16 cellular contexts compared by ENCODE assay signal in genomic region chr10:116683061-116683601, GRCh38. TPM values are rescaled to one million over a fixed set of nuclear protein-coding genes. Genes with fewer than 3 reads are reported as not detected.
"Had no signal": no experiment of that assay in that cellular context is flagged by ENCODE, and none has a peak within 500 bp of the region (broad histone marks: within the 10 kb centered on the region; RNA-seq: fewer than 3 reads in every experiment).

No MANE protein-coding gene starts in this region.

- H3K4me2 ChIP-seq: neural progenitor cell had no signal

- H3K9ac ChIP-seq: neural progenitor cell, parathyroid adenoma had no signal

- H3K27me3 Mint-ChIP-seq: activated CD8-positive, alpha-beta memory T cell treated with anti-CD3 and anti-CD28 coated beads, Interleukin-2, amount 10 ng/mL, durations not matched to agents 7 days and 5 days had no signal

- H3K27ac ChIP-seq: body of pancreas, cardiac muscle cell, colonic mucosa, gastrocnemius medialis, neural progenitor cell, parathyroid adenoma, thyroid gland, upper lobe of left lung had no signal

- H3K4me1 ChIP-seq: colonic mucosa, neural progenitor cell, parathyroid adenoma had no signal

- H3K4me1 Mint-ChIP-seq: activated CD8-positive, alpha-beta memory T cell treated with anti-CD3 and anti-CD28 coated beads, Interleukin-2, amount 10 ng/mL, durations not matched to agents 7 days and 5 days; memory B cell; stimulated activated memory B cell treated with anti-CD40 and anti-IgM and Interleukin-4, amounts not matched to agents 10 μg/mL and 1 μg/mL and 100 μg/mL, for 72 hours; stimulated activated naive CD8-positive, alpha-beta T cell treated with anti-CD3 and anti-CD28 coated beads, Interleukin-15, amount 100 ng/mL, for 72 hours had no signal

- H3K9me3 ChIP-seq: body of pancreas, colonic mucosa, gastrocnemius medialis, thyroid gland, upper lobe of left lung had no signal

- H3K27me3 ChIP-seq: body of pancreas, cardiac muscle cell, colonic mucosa, gastrocnemius medialis, neural progenitor cell, thyroid gland, upper lobe of left lung had no signal

- H2AFZ ChIP-seq: neural progenitor cell had no signal

- H3K27ac Mint-ChIP-seq: activated CD8-positive, alpha-beta memory T cell treated with anti-CD3 and anti-CD28 coated beads, Interleukin-2, amount 10 ng/mL, durations not matched to agents 7 days and 5 days; activated CD8-positive, alpha-beta T cell treated with anti-CD3 and anti-CD28 coated beads, Interleukin-2, amount 10 ng/mL, durations not matched to agents 7 days and 5 days; activated naive CD8-positive, alpha-beta T cell; memory B cell; neural progenitor cell; stimulated activated memory B cell treated with anti-CD40 and anti-IgM and Interleukin-4, amounts not matched to agents 10 μg/mL and 1 μg/mL and 100 μg/mL, for 72 hours; stimulated activated naive CD8-positive, alpha-beta T cell treated with anti-CD3 and anti-CD28 coated beads, Interleukin-15, amount 100 ng/mL, for 72 hours had no signal

- FAIRE-seq: islet of Langerhans had no signal

- H3K36me3 ChIP-seq: cardiac muscle cell, colonic mucosa, gastrocnemius medialis, neural progenitor cell, thyroid gland, upper lobe of left lung had no signal

- H3K9me3 Mint-ChIP-seq: memory B cell; naive thymus-derived CD8-positive, alpha-beta T cell; neural progenitor cell; stimulated activated memory B cell treated with anti-CD40 and anti-IgM and Interleukin-4, amounts not matched to agents 10 μg/mL and 1 μg/mL and 100 μg/mL, for 72 hours; stimulated activated naive CD8-positive, alpha-beta T cell treated with anti-CD3 and anti-CD28 coated beads, Interleukin-15, amount 100 ng/mL, for 72 hours had no signal

- H3K4me3 ChIP-seq: body of pancreas, cardiac muscle cell, colonic mucosa, gastrocnemius medialis, neural progenitor cell, thyroid gland, upper lobe of left lung had no signal

- ATAC-seq: stimulated activated memory B cell treated with anti-CD40 and anti-IgM and Interleukin-4, amounts not matched to agents 10 μg/mL and 1 μg/mL and 100 μg/mL, for 72 hours had no signal

- H3K36me3 Mint-ChIP-seq: activated CD8-positive, alpha-beta memory T cell treated with anti-CD3 and anti-CD28 coated beads, Interleukin-2, amount 10 ng/mL, durations not matched to agents 7 days and 5 days; activated naive CD8-positive, alpha-beta T cell; memory B cell; naive thymus-derived CD8-positive, alpha-beta T cell; stimulated activated memory B cell treated with anti-CD40 and anti-IgM and Interleukin-4, amounts not matched to agents 10 μg/mL and 1 μg/mL and 100 μg/mL, for 72 hours had no signal

- H3K4me3 Mint-ChIP-seq: activated CD8-positive, alpha-beta memory T cell treated with anti-CD3 and anti-CD28 coated beads, Interleukin-2, amount 10 ng/mL, durations not matched to agents 7 days and 5 days; activated CD8-positive, alpha-beta T cell treated with anti-CD3 and anti-CD28 coated beads, Interleukin-2, amount 10 ng/mL, durations not matched to agents 7 days and 5 days; activated naive CD8-positive, alpha-beta T cell; memory B cell; naive thymus-derived CD8-positive, alpha-beta T cell; neural progenitor cell; stimulated activated memory B cell treated with anti-CD40 and anti-IgM and Interleukin-4, amounts not matched to agents 10 μg/mL and 1 μg/mL and 100 μg/mL, for 72 hours; stimulated activated naive CD8-positive, alpha-beta T cell treated with anti-CD3 and anti-CD28 coated beads, Interleukin-15, amount 100 ng/mL, for 72 hours had no signal

RNA-seq across cellular contexts. Expression of gene HSPA12A, which starts 59.2 kb away (rescaled TPM):
- total RNA-seq: activated CD8-positive, alpha-beta memory T cell treated with anti-CD3 and anti-CD28 coated beads, Interleukin-2, amount 10 ng/mL, durations not matched to agents 7 days and 5 days; activated CD8-positive, alpha-beta T cell treated with anti-CD3 and anti-CD28 coated beads, Interleukin-2, amount 10 ng/mL, durations not matched to agents 7 days and 5 days; naive thymus-derived CD8-positive, alpha-beta T cell had no signal
- polyA plus RNA-seq: naive thymus-derived CD8-positive, alpha-beta T cell had no signal
